8 cellular contexts compared by ENCODE assay signal in genomic region chr17:68248886-68249872, GRCh38. TPM values are rescaled to one million over a fixed set of nuclear protein-coding genes. Genes with fewer than 3 reads are reported as not detected.
A peak's percentile ranks its signal among the peaks of the same experiment; 100 is the strongest.
DNase-seq lines count a peak whose midpoint lies in the region; ATAC-seq and TF ChIP-seq lines count a peak whose summit lies in the region.

No MANE protein-coding gene starts in this region.

- H2AK5ac ChIP-seq in mesenchymal stem cell (ENCODE audit: low read length, severe bottlenecking) = no peak overlapping the region

- peak overlapping the region; percentile 97 for H3K4me3 ChIP-seq in CD8-positive, alpha-beta memory T cell (ENCODE audit: low read length)
- H3K4me3 ChIP-seq in Loucy (ENCODE audit: low read length, poor library complexity, severe bottlenecking) (peak overlapping the region; percentile 89), astrocyte of the cerebellum (ENCODE audit: low read depth, low read length) (peak overlapping the region; percentile 71), mesenchymal stem cell (ENCODE audit: insufficient read depth in 1 of 2, low read depth in 1 of 2, low read length in 2 of 2) (peak overlapping the region in 1 of 2 experiments; percentile 90)

- peaks cover 49 to 74% (median 61%) of the 10 kb centered on the region in 3 donors for H3K4me1 Mint-ChIP-seq in CD8-positive, alpha-beta memory T cell

- no peaks in the 10 kb centered on the region for H3K27me3 ChIP-seq in CD8-positive, alpha-beta memory T cell (ENCODE audit: insufficient read depth, low read length, poor library complexity, severe bottlenecking)
- H3K27me3 ChIP-seq in Loucy (ENCODE audit: insufficient read depth, low read length, poor library complexity, severe bottlenecking) (no peaks in the 10 kb centered on the region), mesenchymal stem cell (ENCODE audit: control insufficient read depth in 1 of 2, insufficient read depth in 1 of 2, low read length in 2 of 2) (no peaks in the 10 kb centered on the region)

- H4K91ac ChIP-seq in mesenchymal stem cell (ENCODE audit: low read length) = no peak overlapping the region

- 92% methylated on average over 11 of the region's 12 CpGs for WGBS in mesenchymal stem cell

- peak overlapping the region; percentile 96 for H3K27ac ChIP-seq in CD8-positive, alpha-beta memory T cell (ENCODE audit: low read depth, low read length)
- H3K27ac ChIP-seq in mesenchymal stem cell (ENCODE audit: low read length, poor library complexity, severe bottlenecking) = no peak overlapping the region

- no peak overlapping the region for H3K4ac ChIP-seq in mesenchymal stem cell (ENCODE audit: low read depth in 1 of 2, low read length in 2 of 2)

- in situ Hi-C loops in astrocyte of the cerebellum (cut with HindIII; ENCODE audit: low sequenced_read_pairs) = no loop called here

- H3K14ac ChIP-seq in mesenchymal stem cell (ENCODE audit: low read length in 2 of 2) = no peak overlapping the region

- H3K4me2 ChIP-seq in Loucy (ENCODE audit: low read depth, low read length, poor library complexity, severe bottlenecking) (peak overlapping the region; percentile 86), mesenchymal stem cell (ENCODE audit: low read length, poor library complexity, severe bottlenecking) (no peak overlapping the region)

- no peaks in the 10 kb centered on the region for H3F3A ChIP-seq in Loucy (ENCODE audit: low read depth)

- no peaks in the 10 kb centered on the region for H4K20me1 ChIP-seq in Loucy (ENCODE audit: insufficient read depth, low read length, poor library complexity, severe bottlenecking)

- H3K36me3 Mint-ChIP-seq in CD8-positive, alpha-beta memory T cell = peaks cover 4 to 45% (median 5%) of the 10 kb centered on the region in 3 donors

- H3K23ac ChIP-seq in mesenchymal stem cell (ENCODE audit: low read length in 2 of 2) = no peak overlapping the region

- H3K9ac ChIP-seq in Loucy (ENCODE audit: low read depth, low read length, poor library complexity, severe bottlenecking) = peak overlapping the region; percentile 97
- H3K9ac ChIP-seq in mesenchymal stem cell (ENCODE audit: low read length) = peak overlapping the region; percentile 97

- DNase-seq in CD8-positive, alpha-beta memory T cell = peak in 3 of 5 donors; percentile 30 to 54 (median 54)
- DNase-seq in astrocyte of the cerebellum (ENCODE audit: low read depth) = no peak
- DNase-seq in mesenchymal stem cell = peak; percentile 35
- no peak for DNase-seq in kidney glomerular epithelial cell (lab: John Stamatoyannopoulos, UW)

- ATAC-seq in GM19351 (IDR thresholded peaks at IDR 0.05; ENCODE audit: unreplicated experiment) (no peak), GM19452 (IDR thresholded peaks at IDR 0.05; ENCODE audit: unreplicated experiment) (no peak), HG03571 (IDR thresholded peaks at IDR 0.05; ENCODE audit: unreplicated experiment) (no peak)

- H3K18ac ChIP-seq in mesenchymal stem cell (ENCODE audit: low read depth in 1 of 2, low read length in 2 of 2) = no peak overlapping the region

- peak overlapping the region; percentile 34 for H2BK120ac ChIP-seq in mesenchymal stem cell (ENCODE audit: low read depth, low read length)

- POLR2A ChIA-PET in CD8-positive, alpha-beta memory T cell (lab: Charles Lee) = interaction anchor here (0.6 to 3.9 kb wide), 17 partner anchors 9 to 211 kb away, joined by 3 to 53 read pairs (median 5); partner anchors contain the start of genes ARSG, SLC16A6 and WIPI1

- peaks cover 8% of the 10 kb centered on the region for H3K36me3 ChIP-seq in CD8-positive, alpha-beta memory T cell (ENCODE audit: insufficient read depth, low read length)
- no peaks in the 10 kb centered on the region for H3K36me3 ChIP-seq in Loucy (ENCODE audit: insufficient read depth, low read length)
- H3K36me3 ChIP-seq in mesenchymal stem cell (ENCODE audit: control insufficient read depth in 1 of 2, insufficient read depth in 2 of 2, low read depth in 1 of 2, low read length in 2 of 2) = peaks cover 8 to 45% of the 10 kb centered on the region in 2 experiments

- H3K9me2 ChIP-seq in Loucy (replicated peaks; ENCODE audit: low read depth, low read length) = no peaks in the 10 kb centered on the region

- no peaks in the 10 kb centered on the region for H3K9me3 Mint-ChIP-seq in CD8-positive, alpha-beta memory T cell

- H4K8ac ChIP-seq in mesenchymal stem cell (ENCODE audit: low read length) = no peak overlapping the region

- TF ChIP-seq CTCF in Loucy (conservative IDR thresholded peaks at IDR 0.05; ENCODE audit: low read length) (no peak), astrocyte of the cerebellum (IDR thresholded peaks at IDR 0.05; ENCODE audit: low read depth, low read length, missing control alignments) (no peak)

- H3K4me3 Mint-ChIP-seq in CD8-positive, alpha-beta memory T cell = peak overlapping the region; percentile 87 to 98 (median 96)

- peak overlapping the region; percentile 96 to 100 (median 98) for H3K27ac Mint-ChIP-seq in CD8-positive, alpha-beta memory T cell

- H2BK12ac ChIP-seq in mesenchymal stem cell (ENCODE audit: low read length in 2 of 2) = no peak overlapping the region

- peaks cover 50% of the 10 kb centered on the region for H3K4me1 ChIP-seq in CD8-positive, alpha-beta memory T cell (ENCODE audit: insufficient read depth, low read length)
- peaks cover 39% of the 10 kb centered on the region for H3K4me1 ChIP-seq in Loucy (ENCODE audit: insufficient read depth, low read length, poor library complexity, severe bottlenecking)
- peaks cover 6% of the 10 kb centered on the region for H3K4me1 ChIP-seq in mesenchymal stem cell (ENCODE audit: control insufficient read depth, insufficient read depth, low read depth, low read length)

- peaks cover 12% of the 10 kb centered on the region for H3K79me1 ChIP-seq in mesenchymal stem cell (replicated peaks; ENCODE audit: low read length, poor library complexity, severe bottlenecking)

- H2AFZ ChIP-seq in Loucy (ENCODE audit: low read length) (no peak overlapping the region), mesenchymal stem cell (ENCODE audit: low read depth, low read length) (no peak overlapping the region)

- H3K9me3 ChIP-seq in CD8-positive, alpha-beta memory T cell (ENCODE audit: low read length) = no peaks in the 10 kb centered on the region
- no peaks in the 10 kb centered on the region for H3K9me3 ChIP-seq in Loucy (ENCODE audit: insufficient read depth, low read depth, low read length)
- no peaks in the 10 kb centered on the region for H3K9me3 ChIP-seq in mesenchymal stem cell (ENCODE audit: control insufficient read depth, low read length)

- peaks cover 38% of the 10 kb centered on the region for H3K79me2 ChIP-seq in Loucy (ENCODE audit: insufficient read depth, low read length)

- no peak overlapping the region for H2BK15ac ChIP-seq in mesenchymal stem cell (ENCODE audit: low read depth, poor library complexity, severe bottlenecking)

- H3K27me3 Mint-ChIP-seq in CD8-positive, alpha-beta memory T cell = peaks cover 0 to 8% of the 10 kb centered on the region in 2 donors

- CTCF ChIA-PET in CD8-positive, alpha-beta memory T cell (lab: Charles Lee) = interaction anchor here (0.6 to 4.3 kb wide), 16 partner anchors 10 to 219 kb away, joined by 3 to 34 read pairs (median 3); partner anchors contain the start of gene WIPI1

- no peak overlapping the region for H2BK5ac ChIP-seq in mesenchymal stem cell (ENCODE audit: low read depth, low read length, poor library complexity, severe bottlenecking)

RNA-seq across cellular contexts. Expression of gene AMZ2, which starts 1.3 kb away (rescaled TPM):
- total RNA-seq in CD8-positive, alpha-beta memory T cell = 100 to 1,000 TPM; 113 to 118 TPM
- 141 TPM for polyA plus RNA-seq in CD8-positive, alpha-beta memory T cell
- polyA plus RNA-seq in mesenchymal stem cell (2013, experiment 1 of 2) = 106 TPM
- polyA plus RNA-seq in mesenchymal stem cell (2013, experiment 2 of 2) = 97.9 TPM

RNA-seq across cellular contexts. Expression of gene SLC16A6, which starts 41.7 kb away (rescaled TPM):
- total RNA-seq in CD8-positive, alpha-beta memory T cell = 1 to 10 TPM; 8.4 to 9.4 TPM
- 1.3 TPM for polyA plus RNA-seq in CD8-positive, alpha-beta memory T cell
- polyA plus RNA-seq in mesenchymal stem cell (2013, experiment 1 of 2) = 48.0 TPM
- 49.8 TPM for polyA plus RNA-seq in mesenchymal stem cell (2013, experiment 2 of 2)

RNA-seq across cellular contexts. Expression of gene ARSG, which starts 42.1 kb away (rescaled TPM):
- 1 to 10 TPM; 7.0 to 7.7 TPM for total RNA-seq in CD8-positive, alpha-beta memory T cell
- 9.5 TPM for polyA plus RNA-seq in CD8-positive, alpha-beta memory T cell
- polyA plus RNA-seq in mesenchymal stem cell (2013, experiment 1 of 2) = 4.5 TPM
- polyA plus RNA-seq in mesenchymal stem cell (2013, experiment 2 of 2) = 4.7 TPM

Comparison
In these comparisons a context has a peak if more than half of its experiments do, and no peak if none do; other contexts are left out.
1. DNase-seq: peak in CD8-positive, alpha-beta memory T cell (3 of 5) and mesenchymal stem cell (single experiment); none in astrocyte of the cerebellum (single experiment) and kidney glomerular epithelial cell (single experiment).